21 cellular contexts compared by ENCODE assay signal in the genomic region with DNA sequence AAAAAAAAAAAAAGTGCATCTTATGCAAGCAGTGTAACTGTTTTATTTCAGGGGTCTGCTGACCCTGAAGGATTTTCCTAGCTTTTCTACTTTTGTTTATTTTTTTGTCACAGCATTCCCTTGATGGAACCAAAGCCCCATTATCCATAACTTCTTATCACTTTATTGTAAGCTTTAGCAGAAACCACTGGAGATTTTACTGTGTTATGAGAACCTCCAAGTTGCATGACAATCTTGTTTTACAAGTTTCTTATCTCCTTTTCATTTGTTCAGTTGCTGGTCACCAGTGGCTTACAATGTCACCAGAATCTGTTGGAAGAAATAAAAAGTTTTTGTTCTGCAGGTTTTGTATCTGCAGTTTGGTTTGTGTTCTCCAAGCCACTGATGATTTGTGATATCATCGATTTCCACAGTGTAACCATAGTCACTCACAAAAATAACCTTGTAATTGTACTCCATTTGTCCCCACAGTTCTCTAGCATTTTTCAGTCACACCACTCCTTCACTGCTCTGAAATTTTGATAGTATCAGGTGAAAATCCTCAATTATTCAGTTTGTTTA.
DNase-seq lines count a peak whose midpoint lies in the region; ATAC-seq and TF ChIP-seq lines count a peak whose summit lies in the region.
"Had no signal": no experiment of that assay in that cellular context is flagged by ENCODE, and none has a peak within 500 bp of the region (broad histone marks: within the 10 kb centered on the region; RNA-seq: fewer than 3 reads in every experiment).

No MANE protein-coding gene starts in this region.

- H3K36me3 Mint-ChIP-seq in endothelial cell (ENCODE audit: low read depth, unreplicated experiment) (no peaks in the 10 kb centered on the region), type B pancreatic cell (no peaks in the 10 kb centered on the region)
- H3K36me3 Mint-ChIP-seq: CD14-positive monocyte, IgD-negative memory B cell had no signal

- CTCF ChIA-PET in HEK293T (lab: Yijun Ruan, JAX) = interaction anchor here (0.7 kb wide), 1 partner anchor 659 kb away, joined by 3 read pairs; no protein-coding TSS in a partner anchor

- H3K4me3 ChIP-seq in mucosa of descending colon (no peak overlapping the region), tibial artery (no peak overlapping the region)

- POLR2A ChIA-PET in HEK293T (lab: Yijun Ruan, JAX) = no interaction called here

- peak overlapping the region; percentile 65 for H3K27ac Mint-ChIP-seq in endothelial cell (ENCODE audit: unreplicated experiment)
- H3K27ac Mint-ChIP-seq in type B pancreatic cell = peak overlapping the region; percentile 46
- H3K27ac Mint-ChIP-seq: B cell, CD14-positive monocyte, IgD-negative memory B cell had no signal

- peaks cover 4% of the 10 kb centered on the region for H3K4me1 ChIP-seq in mucosa of descending colon (ENCODE audit: low read depth)
- H3K4me1 ChIP-seq in tibial artery = peaks cover 0 to 10% (median 0%) of the 10 kb centered on the region in 4 donors

- ATAC-seq in mucosa of descending colon = peak; percentile 61
- ATAC-seq: PC-3 had no signal

- H3K27me3 Mint-ChIP-seq in endothelial cell (ENCODE audit: unreplicated experiment) (no peaks in the 10 kb centered on the region), type B pancreatic cell (no peaks in the 10 kb centered on the region)
- H3K27me3 Mint-ChIP-seq: IgD-negative memory B cell had no signal

- H3K27me3 ChIP-seq in tibial artery = no peaks in the 10 kb centered on the region

- H3K27ac ChIP-seq in tibial artery = no peak overlapping the region

- no peaks in the 10 kb centered on the region for H3K36me3 ChIP-seq in mucosa of descending colon (ENCODE audit: low read depth)
- peaks cover 0 to 4% (median 0%) of the 10 kb centered on the region in 3 donors for H3K36me3 ChIP-seq in tibial artery

- peak; percentile 9 for DNase-seq in HEK293T (ENCODE audit: extremely low spot score)
- DNase-seq in endothelial cell (ENCODE audit: low spot score) = no peak
- no peak for DNase-seq in mucosa of descending colon
- no peak for DNase-seq in type B pancreatic cell (ENCODE audit: extremely low spot score, unreplicated experiment)
- DNase-seq in tibial artery = no peak
- no peak for DNase-seq in AG08395 (ENCODE audit: low spot score)
- DNase-seq in GM03348 (ENCODE audit: low spot score) = no peak
- DNase-seq: EL, GF-D8, HCEC 1CT, MV-4-11, NCI-H1694, NCI-H2081, NCI-H2171, NCI-H345, NCI-H526, PC-3, Right ventricle myocardium superior had no signal

- TF ChIP-seq CTCF in endothelial cell (IDR thresholded peaks at IDR 0.05; ENCODE audit: unreplicated experiment) (no peak), mucosa of descending colon (IDR thresholded peaks at IDR 0.05) (no peak), type B pancreatic cell (conservative IDR thresholded peaks at IDR 0.05) (no peak), tibial artery (IDR thresholded peaks at IDR 0.05) (no peak)

- H3K9me3 ChIP-seq in mucosa of descending colon (no peaks in the 10 kb centered on the region), tibial artery (no peaks in the 10 kb centered on the region)

- H3K4me1 Mint-ChIP-seq in endothelial cell (ENCODE audit: unreplicated experiment) (no peaks in the 10 kb centered on the region), type B pancreatic cell (ENCODE audit: unreplicated experiment) (peaks cover 19% of the 10 kb centered on the region)
- H3K4me1 Mint-ChIP-seq: B cell, CD14-positive monocyte had no signal

- H3K9me3 Mint-ChIP-seq in endothelial cell (ENCODE audit: unreplicated experiment) = no peaks in the 10 kb centered on the region
- peaks cover 6% of the 10 kb centered on the region for H3K9me3 Mint-ChIP-seq in type B pancreatic cell
- H3K9me3 Mint-ChIP-seq: IgD-negative memory B cell had no signal

- H3K4me3 Mint-ChIP-seq in endothelial cell (ENCODE audit: unreplicated experiment) (no peak overlapping the region), type B pancreatic cell (no peak overlapping the region)
- H3K4me3 Mint-ChIP-seq: B cell, CD14-positive monocyte, IgD-negative memory B cell had no signal

- intact Hi-C loops in mucosa of descending colon (cut with DNase I, micrococcal nuclease) = no loop called here
- intact Hi-C loops in tibial artery (cut with DNase I; ENCODE audit: low total_unique reads) = no loop called here

TF ChIP-seq in HEK293T, 16 proteins besides CTCF, POLR2A, EP300 and RAD21:
- no peak for TF ChIP-seq ZNF384 (IDR thresholded peaks at IDR 0.05)
